11 cellular contexts compared by ENCODE assay signal in the genomic region with DNA sequence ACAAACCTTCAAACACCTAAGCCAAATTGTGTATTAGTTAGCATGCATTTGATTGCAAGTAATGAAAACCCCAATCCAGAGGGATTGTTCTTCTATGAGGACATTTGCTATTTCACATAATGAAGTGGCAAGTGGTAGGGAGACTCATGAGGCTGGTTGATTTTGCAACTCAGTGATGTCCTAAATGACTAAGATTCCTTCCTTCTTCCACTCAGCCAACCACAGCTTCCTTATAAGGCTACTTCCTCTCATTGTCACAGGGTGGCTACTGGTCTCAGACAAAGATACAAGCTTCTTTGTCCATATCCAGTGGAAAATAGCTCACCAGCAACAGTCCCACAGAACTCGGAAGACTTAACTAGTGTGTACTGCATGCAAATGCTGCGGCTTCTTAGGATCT. TPM values are rescaled to one million over a fixed set of nuclear protein-coding genes. Genes with fewer than 3 reads are reported as not detected.
DNase-seq lines count a peak whose midpoint lies in the region; ATAC-seq and TF ChIP-seq lines count a peak whose summit lies in the region.
"Had no signal": no experiment of that assay in that cellular context is flagged by ENCODE, and none has a peak within 500 bp of the region (broad histone marks: within the 10 kb centered on the region; RNA-seq: fewer than 3 reads in every experiment).

No MANE protein-coding gene starts in this region.

- ATAC-seq in HG02610 (IDR thresholded peaks at IDR 0.05; ENCODE audit: unreplicated experiment) (peak; percentile 95), RWPE2 (ENCODE audit: low read depth) (peak; percentile 72), gastroesophageal sphincter (no peak)

- no peak overlapping the region for H3K4me3 ChIP-seq in RWPE2 (ENCODE audit: severe bottlenecking)
- no peak overlapping the region for H3K4me3 ChIP-seq in gastroesophageal sphincter
- no peak overlapping the region for H3K4me3 ChIP-seq in esophagus muscularis mucosa

- intact Hi-C loops in esophagus muscularis mucosa (cut with DNase I): no loop called here

- H3K27ac ChIP-seq in RWPE2 (ENCODE audit: poor library complexity, severe bottlenecking) (no peak overlapping the region), gastroesophageal sphincter (no peak overlapping the region), esophagus muscularis mucosa (replicated peaks in 1 of 4) (no peak overlapping the region)
- H3K27ac ChIP-seq: VCaP had no signal

- H3K27me3 ChIP-seq in RWPE2 (ENCODE audit: insufficient read depth, poor library complexity, severe bottlenecking) (no peaks in the 10 kb centered on the region), gastroesophageal sphincter (no peaks in the 10 kb centered on the region), esophagus muscularis mucosa (peaks cover 0 to 5% (median 0%) of the 10 kb centered on the region in 4 donors)

- WGBS in gastroesophageal sphincter (ENCODE audit: low coverage in 1 of 2), 2 donors: 79% methylated on average over 2 of the region's 2 CpGs; no CpG with 5 or more reads in 1 of the 2 donors
- 86% methylated on average over 2 of the region's 2 CpGs for WGBS in esophagus muscularis mucosa

- no peak for TF ChIP-seq POLR2A in gastroesophageal sphincter (IDR thresholded peaks at IDR 0.05)
- TF ChIP-seq POLR2A in esophagus muscularis mucosa (IDR thresholded peaks at IDR 0.05; ENCODE audit: low read depth): no peak

- H3K9me3 ChIP-seq in RWPE2 (ENCODE audit: severe bottlenecking): no peaks in the 10 kb centered on the region
- H3K9me3 ChIP-seq in gastroesophageal sphincter: no peaks in the 10 kb centered on the region
- H3K9me3 ChIP-seq in esophagus muscularis mucosa: no peaks in the 10 kb centered on the region

- in situ Hi-C loops in GM13976 (cut with MboI; ENCODE audit: low sequenced_read_pairs, unreplicated experiment): no loop called here

- peak; percentile 82 for DNase-seq in CD1c-positive myeloid dendritic cell (ENCODE audit: extremely low spot score)
- no peak for DNase-seq in RWPE2 (ENCODE audit: low spot score)
- DNase-seq in iPS-NIHi11 (ENCODE audit: low spot score): peak; percentile 7
- DNase-seq in GM13976 (ENCODE audit: low spot score): no peak
- no peak for DNase-seq in NCI-H2227 treated with DMSO at 0.1 percent for 48 hours (lab: John Stamatoyannopoulos, UW)
- DNase-seq in esophagus muscularis mucosa (ENCODE audit: extremely low spot score): no peak
- DNase-seq: DND-41; stimulated activated CD4-positive, alpha-beta T cell treated with anti-CD3 and anti-CD28 coated beads, Interleukin-4, amount 100 ng/mL, for 24 hours had no signal

- TF ChIP-seq CTCF in RWPE2 (IDR thresholded peaks at IDR 0.05; ENCODE audit: poor library complexity, severe bottlenecking) (no peak), gastroesophageal sphincter (IDR thresholded peaks at IDR 0.05) (no peak), GM13976 (IDR thresholded peaks at IDR 0.05; ENCODE audit: borderline replicate concordance, control extremely low read depth, extremely low read depth, insufficient read depth, missing control alignments) (no peak), esophagus muscularis mucosa (IDR thresholded peaks at IDR 0.05) (no peak)

- no peak for TF ChIP-seq EP300 in gastroesophageal sphincter (IDR thresholded peaks at IDR 0.05)
- TF ChIP-seq EP300 in esophagus muscularis mucosa (IDR thresholded peaks at IDR 0.05): no peak

- H3K4me1 ChIP-seq in RWPE2 (ENCODE audit: insufficient read depth, poor library complexity, severe bottlenecking) (no peaks in the 10 kb centered on the region), gastroesophageal sphincter (no peaks in the 10 kb centered on the region), esophagus muscularis mucosa (no peaks in the 10 kb centered on the region)

- H3K36me3 ChIP-seq in RWPE2 (ENCODE audit: low read depth): no peaks in the 10 kb centered on the region
- H3K36me3 ChIP-seq in gastroesophageal sphincter: no peaks in the 10 kb centered on the region
- no peaks in the 10 kb centered on the region for H3K36me3 ChIP-seq in esophagus muscularis mucosa

RNA-seq across cellular contexts. Expression of a gene that starts 5.3 kb away (rescaled TPM):
- total RNA-seq in gastroesophageal sphincter (under 1 TPM in 2 of 4 donors, not detected in 2; 0.67 to 0.94 TPM), esophagus muscularis mucosa (under 1 TPM in 3 of 4 donors, not detected in 1; 0.23 to 0.42 (median 0.33) TPM)

RNA-seq across cellular contexts. Expression of a gene that starts 19.8 kb away (rescaled TPM):
- total RNA-seq in gastroesophageal sphincter (10 to 100 TPM; 12.7 to 25.4 (median 20.0) TPM), esophagus muscularis mucosa (10 to 100 TPM in 3 of 4 donors, 1 to 10 TPM in 1; 9.6 to 17.0 (median 11.9) TPM)

Comparison
In these comparisons a context has a peak if more than half of its experiments do, and no peak if none do; other contexts are left out.
1. DNase-seq: peak in CD1c-positive myeloid dendritic cell (single experiment) and iPS-NIHi11 (single experiment); none in RWPE2 (single experiment), GM13976 (single experiment), NCI-H2227 treated with DMSO at 0.1 percent for 48 hours (single experiment) and esophagus muscularis mucosa (single experiment).